In the genomic region with DNA sequence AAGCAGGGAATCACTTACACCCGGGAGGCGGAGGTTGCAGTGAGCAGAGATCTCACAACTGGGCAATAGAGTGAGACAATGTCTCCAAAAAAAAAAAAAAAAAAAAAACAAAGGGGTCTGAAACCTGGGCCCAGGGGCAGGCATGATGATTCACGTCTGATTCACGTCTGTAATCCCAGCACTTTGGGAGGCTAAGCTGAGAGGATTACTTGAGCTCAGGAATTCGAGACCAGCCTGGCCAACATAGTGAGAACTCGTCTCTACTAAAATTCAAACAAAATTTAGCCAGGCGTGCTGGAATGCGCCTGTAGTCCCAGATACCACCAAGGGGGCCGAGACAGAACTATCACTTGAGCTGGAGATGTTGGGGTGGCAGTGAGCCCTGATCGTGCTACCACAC, we compare ENCODE assay signal across 24 cellular contexts. TPM values are rescaled to one million over a fixed set of nuclear protein-coding genes. Genes with fewer than 3 reads are reported as not detected.
"Had no signal": no experiment of that assay in that cellular context is flagged by ENCODE, and none has a peak within 500 bp of the region (broad histone marks: within the 10 kb centered on the region; RNA-seq: fewer than 3 reads in every experiment).

No MANE protein-coding gene starts in this region.

- H3K9me3 Mint-ChIP-seq: activated CD4-positive, alpha-beta memory T cell treated with anti-CD3 and anti-CD28 coated beads for 36 hours; activated naive CD8-positive, alpha-beta T cell treated with anti-CD3 and anti-CD28 coated beads for 36 hours; dendritic cell treated with granulocyte-macrophage colony-stimulating factor and Interleukin-4, amounts not matched to agents 40 ng/mL and 50 ng/mL, for 4 days; natural killer cell treated with Interleukin-12 subunit alpha and Interleukin-12 subunit beta and Interleukin-15 and Interleukin-18, amount 100 ng/mL, for 72 hours; stimulated activated naive B cell treated with anti-CD40 and anti-IgM and Interleukin-4, amounts not matched to agents 10 μg/mL and 1 μg/mL and 100 μg/mL, for 72 hours had no signal

- H3K36me3 Mint-ChIP-seq: activated CD4-positive, alpha-beta memory T cell treated with anti-CD3 and anti-CD28 coated beads for 36 hours; activated naive CD8-positive, alpha-beta T cell treated with anti-CD3 and anti-CD28 coated beads for 36 hours; natural killer cell treated with Interleukin-12 subunit alpha and Interleukin-12 subunit beta and Interleukin-15 and Interleukin-18, amount 100 ng/mL, for 72 hours; stimulated activated naive B cell treated with anti-CD40 and anti-IgM and Interleukin-4, amounts not matched to agents 10 μg/mL and 1 μg/mL and 100 μg/mL, for 72 hours had no signal

- ATAC-seq: left cardiac atrium; natural killer cell treated with Interleukin-12 subunit alpha and Interleukin-12 subunit beta and Interleukin-15 and Interleukin-18, amount 100 ng/mL, for 72 hours; stimulated activated naive B cell treated with anti-CD40 and anti-IgM and Interleukin-4, amounts not matched to agents 10 μg/mL and 1 μg/mL and 100 μg/mL, for 72 hours had no signal

- H3K27ac Mint-ChIP-seq: activated naive CD8-positive, alpha-beta T cell treated with anti-CD3 and anti-CD28 coated beads for 36 hours; dendritic cell treated with granulocyte-macrophage colony-stimulating factor and Interleukin-4, amounts not matched to agents 40 ng/mL and 50 ng/mL, for 4 days; stimulated activated naive B cell treated with anti-CD40 and anti-IgM and Interleukin-4, amounts not matched to agents 10 μg/mL and 1 μg/mL and 100 μg/mL, for 72 hours had no signal

- H3K27me3 Mint-ChIP-seq: activated CD4-positive, alpha-beta memory T cell treated with anti-CD3 and anti-CD28 coated beads for 36 hours; activated naive CD8-positive, alpha-beta T cell treated with anti-CD3 and anti-CD28 coated beads for 36 hours; natural killer cell treated with Interleukin-12 subunit alpha and Interleukin-12 subunit beta and Interleukin-15 and Interleukin-18, amount 100 ng/mL, for 72 hours had no signal

- H3K27ac ChIP-seq: cardiac muscle cell, spleen, thyroid gland had no signal

- H3K9me3 ChIP-seq: esophagus squamous epithelium, sigmoid colon, spleen, thyroid gland had no signal

- DNase-seq: activated CD4-positive, alpha-beta memory T cell treated with anti-CD3 and anti-CD28 coated beads for 36 hours; activated CD4-positive, CD25-positive, alpha-beta regulatory T cell treated with anti-CD3 and anti-CD28 coated beads, Interleukin-2, amount 50 U/mL, for 72 hours; activated naive CD4-positive, alpha-beta T cell; activated naive CD8-positive, alpha-beta T cell treated with anti-CD3 and anti-CD28 coated beads for 36 hours; activated T-cell treated with anti-CD3 and anti-CD28 coated beads for 4 hours; amygdala; effector memory CD4-positive, alpha-beta T cell; esophagus squamous epithelium; hippocampal formation; left cardiac atrium; posterior cingulate gyrus; sigmoid colon; spleen; stimulated activated CD4-positive, alpha-beta T cell treated with anti-CD3 and anti-CD28 coated beads, Interleukin-4, amount 100 ng/mL, for 4 hours; stimulated activated naive B cell treated with anti-CD40 and anti-IgM and Interleukin-4, amounts not matched to agents 10 μg/mL and 1 μg/mL and 100 μg/mL, for 72 hours; thyroid gland had no signal

- FAIRE-seq: islet of Langerhans had no signal

- H3K4me3 Mint-ChIP-seq: activated CD4-positive, alpha-beta memory T cell treated with anti-CD3 and anti-CD28 coated beads for 36 hours; activated naive CD8-positive, alpha-beta T cell treated with anti-CD3 and anti-CD28 coated beads for 36 hours; dendritic cell treated with granulocyte-macrophage colony-stimulating factor and Interleukin-4, amounts not matched to agents 40 ng/mL and 50 ng/mL, for 4 days; stimulated activated naive B cell treated with anti-CD40 and anti-IgM and Interleukin-4, amounts not matched to agents 10 μg/mL and 1 μg/mL and 100 μg/mL, for 72 hours had no signal

- H3K4me3 ChIP-seq: cardiac muscle cell, esophagus squamous epithelium, sigmoid colon, spleen, thyroid gland had no signal

- H3K36me3 ChIP-seq: cardiac muscle cell, esophagus squamous epithelium, sigmoid colon, spleen, thyroid gland had no signal

- H3K27me3 ChIP-seq: cardiac muscle cell, esophagus squamous epithelium, sigmoid colon, spleen, thyroid gland had no signal

RNA-seq across cellular contexts. Expression of gene TEX44, which starts 30.3 kb away (rescaled TPM):
- total RNA-seq: activated CD4-positive, alpha-beta memory T cell treated with anti-CD3 and anti-CD28 coated beads for 36 hours; activated naive CD8-positive, alpha-beta T cell treated with anti-CD3 and anti-CD28 coated beads for 36 hours; cardiac muscle cell; chondrocyte; esophagus squamous epithelium; glomerular endothelial cell; left cardiac atrium; lower leg skin; natural killer cell treated with Interleukin-12 subunit alpha and Interleukin-12 subunit beta and Interleukin-15 and Interleukin-18, amount 100 ng/mL, for 72 hours; renal cortical epithelial cell; sigmoid colon; spleen had no signal
- polyA plus RNA-seq: cardiac muscle cell, sigmoid colon, spleen had no signal
